ENCODE assay signal across 28 cellular contexts in the genomic region with DNA sequence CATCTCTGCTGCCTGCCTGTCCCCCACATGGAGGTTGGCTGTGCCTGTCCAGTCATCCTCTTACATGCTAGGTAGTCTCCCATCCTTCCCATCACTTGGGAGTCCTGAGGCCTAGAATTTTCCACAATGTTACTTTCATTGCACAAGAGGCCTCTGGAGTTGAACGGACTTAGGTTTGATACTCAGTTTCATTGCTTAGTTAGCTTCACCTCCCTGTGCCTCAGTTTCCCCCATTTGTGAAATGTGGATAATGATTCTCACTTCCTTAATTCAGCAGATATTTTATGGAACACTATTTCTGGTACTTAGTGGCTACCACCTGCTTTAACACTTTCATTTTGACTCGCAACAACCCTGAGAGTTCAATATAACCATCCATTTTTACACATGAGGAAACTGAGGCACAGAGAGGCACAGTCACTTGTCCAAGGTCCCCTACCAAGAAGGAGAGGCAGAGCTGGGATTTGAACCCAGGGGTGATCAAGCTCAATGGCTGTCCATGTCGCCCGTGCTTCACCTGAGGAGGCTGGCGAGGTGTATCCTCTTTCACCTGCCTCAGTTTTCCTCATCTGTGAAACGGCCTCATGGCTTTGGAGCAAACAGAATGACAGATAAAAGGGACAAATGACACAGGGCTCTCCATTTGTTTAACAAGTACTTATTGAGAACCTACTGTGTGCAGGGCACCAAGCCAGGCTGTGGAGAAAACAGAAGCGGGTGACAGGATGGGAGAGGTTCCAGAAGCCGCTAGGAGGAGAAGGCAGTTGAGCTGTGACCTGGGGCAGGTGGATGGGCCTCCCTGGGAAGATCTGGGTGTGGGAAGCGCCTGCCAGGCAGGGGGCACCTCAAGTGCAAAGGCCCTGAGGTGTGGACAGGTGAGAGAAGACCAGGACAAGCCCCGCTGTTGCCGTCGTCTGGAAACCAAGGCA.
"Had no signal": no experiment of that assay in that cellular context is flagged by ENCODE, and none has a peak within 500 bp of the region (broad histone marks: within the 10 kb centered on the region; RNA-seq: fewer than 3 reads in every experiment).

No MANE protein-coding gene starts in this region.

- H3K27me3 ChIP-seq: cardiac muscle cell, colonic mucosa, esophagus squamous epithelium, stomach, thyroid gland, upper lobe of right lung had no signal

- DNase-seq: activated CD4-positive, alpha-beta memory T cell treated with anti-CD3 and anti-CD28 coated beads for 36 hours; activated CD4-positive, alpha-beta T cell treated with anti-CD3 and anti-CD28 coated beads, Interleukin-2, amount 10 ng/mL, durations not matched to agents 24 days and 14 days; activated CD4-positive, CD25-positive, alpha-beta regulatory T cell treated with anti-CD3 and anti-CD28 coated beads, Interleukin-2, amount 50 U/mL, for 72 hours; activated CD8-positive, alpha-beta memory T cell treated with anti-CD3 and anti-CD28 coated beads, Interleukin-2, amount 50 U/mL, for 4 hours; activated gamma-delta T cell; activated T-cell treated with anti-CD3 and anti-CD28 coated beads, Interleukin-2, amount 50 U/mL, for 1 hour; cerebellar nuclear complex; colonic mucosa; effector CD8-positive, alpha-beta T cell; esophagus squamous epithelium; foreskin melanocyte; left ventricle myocardium superior; occipital lobe; right cardiac atrium; stimulated activated CD4-positive, alpha-beta T cell treated with anti-CD3 and anti-CD28 coated beads, Interleukin-4, amount 100 ng/mL, for 24 hours; stomach; T-helper 2 cell had no signal

- H3K9me3 ChIP-seq: colonic mucosa, esophagus squamous epithelium, stomach, thyroid gland, upper lobe of right lung had no signal

- H3K9me3 Mint-ChIP-seq: activated CD4-positive, alpha-beta memory T cell treated with anti-CD3 and anti-CD28 coated beads for 36 hours; activated CD4-positive, alpha-beta T cell treated with anti-CD3 and anti-CD28 coated beads, Interleukin-2, amount 10 ng/mL, durations not matched to agents 24 days and 14 days; activated T-helper 1 cell treated with anti-CD3 and anti-CD28 coated beads, Interleukin-12 subunit alpha, Interleukin-12 subunit beta, Interleukin-2, Interleukin-4 antibody, amounts not matched to agents 30 ng/mL and 10 ng/mL and 1 ng/mL, durations not matched to agents 14 hours and 24 hours and 36 hours; stimulated activated effector memory CD8-positive, alpha-beta T cell treated with anti-CD3 and anti-CD28 coated beads, Interleukin-12 subunit alpha, Interleukin-12 subunit beta, amount 100 ng/mL, for 72 hours had no signal

- H3K27me3 Mint-ChIP-seq: activated CD4-positive, alpha-beta memory T cell treated with anti-CD3 and anti-CD28 coated beads for 36 hours; activated naive CD8-positive, alpha-beta T cell had no signal

- H3K4me3 ChIP-seq: cardiac muscle cell, colonic mucosa, esophagus squamous epithelium, stomach, thyroid gland, upper lobe of right lung had no signal

- H3K36me3 ChIP-seq: cardiac muscle cell, colonic mucosa, esophagus squamous epithelium, stomach, thyroid gland, upper lobe of right lung had no signal

- H3K36me3 Mint-ChIP-seq: activated CD4-positive, alpha-beta memory T cell treated with anti-CD3 and anti-CD28 coated beads for 36 hours; activated naive CD8-positive, alpha-beta T cell; brain had no signal

- H3K79me2 ChIP-seq: parathyroid adenoma had no signal

- H3K4me1 ChIP-seq: colonic mucosa, parathyroid adenoma had no signal

- H3K4me3 Mint-ChIP-seq: activated CD4-positive, alpha-beta memory T cell treated with anti-CD3 and anti-CD28 coated beads for 36 hours; activated CD4-positive, alpha-beta T cell treated with anti-CD3 and anti-CD28 coated beads, Interleukin-2, amount 10 ng/mL, durations not matched to agents 24 days and 14 days; activated naive CD8-positive, alpha-beta T cell; activated T-helper 1 cell treated with anti-CD3 and anti-CD28 coated beads, Interleukin-12 subunit alpha, Interleukin-12 subunit beta, Interleukin-2, Interleukin-4 antibody, amounts not matched to agents 30 ng/mL and 10 ng/mL and 1 ng/mL, durations not matched to agents 14 hours and 24 hours and 36 hours; stimulated activated effector memory CD8-positive, alpha-beta T cell treated with anti-CD3 and anti-CD28 coated beads, Interleukin-12 subunit alpha, Interleukin-12 subunit beta, amount 100 ng/mL, for 72 hours had no signal

- H3K9ac ChIP-seq: parathyroid adenoma had no signal

- ATAC-seq: left ventricle myocardium superior; right cardiac atrium; stimulated activated effector memory CD8-positive, alpha-beta T cell treated with anti-CD3 and anti-CD28 coated beads, Interleukin-12 subunit alpha, Interleukin-12 subunit beta, amount 100 ng/mL, for 72 hours had no signal

- H3K27ac Mint-ChIP-seq: activated CD4-positive, alpha-beta memory T cell treated with anti-CD3 and anti-CD28 coated beads for 36 hours; activated CD4-positive, alpha-beta T cell treated with anti-CD3 and anti-CD28 coated beads, Interleukin-2, amount 10 ng/mL, durations not matched to agents 24 days and 14 days; activated naive CD8-positive, alpha-beta T cell; activated T-helper 1 cell treated with anti-CD3 and anti-CD28 coated beads, Interleukin-12 subunit alpha, Interleukin-12 subunit beta, Interleukin-2, Interleukin-4 antibody, amounts not matched to agents 30 ng/mL and 10 ng/mL and 1 ng/mL, durations not matched to agents 14 hours and 24 hours and 36 hours; stimulated activated effector memory CD8-positive, alpha-beta T cell treated with anti-CD3 and anti-CD28 coated beads, Interleukin-12 subunit alpha, Interleukin-12 subunit beta, amount 100 ng/mL, for 72 hours had no signal

- H3K27ac ChIP-seq: cardiac muscle cell, epithelial cell of prostate, esophagus squamous epithelium, parathyroid adenoma, stomach, thyroid gland, upper lobe of right lung had no signal

- FAIRE-seq: endometrium, islet of Langerhans had no signal

- H2AFZ ChIP-seq: parathyroid adenoma had no signal
